In the genomic region with DNA sequence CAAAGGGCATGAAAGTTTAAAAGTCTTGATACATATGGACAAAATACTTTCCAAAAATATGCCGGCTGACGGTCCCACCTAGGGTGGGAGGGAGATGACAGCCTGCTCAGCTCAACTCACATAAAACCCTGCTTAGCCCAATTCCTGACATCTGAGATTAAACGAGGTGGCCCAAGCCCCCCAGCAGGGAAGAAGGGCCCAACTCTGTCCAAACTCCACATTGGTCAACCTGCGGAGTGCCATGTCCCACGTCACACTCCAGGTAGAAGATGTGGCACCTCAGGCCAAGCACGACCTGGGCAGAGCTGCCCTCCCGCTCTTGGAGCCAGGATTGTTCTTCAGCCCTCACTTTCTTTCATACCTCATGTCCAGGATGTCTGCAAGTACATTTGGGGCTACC, we compare ENCODE assay signal across 29 cellular contexts. TPM values are rescaled to one million over a fixed set of nuclear protein-coding genes. Genes with fewer than 3 reads are reported as not detected.
"Had no signal": no experiment of that assay in that cellular context is flagged by ENCODE, and none has a peak within 500 bp of the region (broad histone marks: within the 10 kb centered on the region; RNA-seq: fewer than 3 reads in every experiment).

No MANE protein-coding gene starts in this region.

- FAIRE-seq: endothelial cell of umbilical vein, keratinocyte had no signal

- H3K27ac Mint-ChIP-seq: mesothelial cell of epicardium; nephron progenitor cell; stimulated activated naive B cell treated with anti-CD40 and anti-IgM and Interleukin-4, amounts not matched to agents 10 μg/mL and 1 μg/mL and 100 μg/mL, for 72 hours had no signal

- H3K36me3 ChIP-seq: esophagus muscularis mucosa, lower lobe of right lung, prostate gland, right atrium auricular region, stomach, thyroid gland, vagina had no signal

- H3K27ac ChIP-seq: coronary artery, esophagus muscularis mucosa, foreskin keratinocyte, lower lobe of right lung, prostate gland, right atrium auricular region, stomach, thyroid gland, vagina had no signal

- H3K4me3 ChIP-seq: coronary artery, esophagus muscularis mucosa, lower lobe of right lung, mucosa of descending colon, prostate gland, right atrium auricular region, skin epidermis, stomach, thyroid gland, vagina had no signal

- H3K27me3 ChIP-seq: esophagus muscularis mucosa, foreskin keratinocyte, right atrium auricular region, stomach, thyroid gland, vagina had no signal

- H3K4me1 ChIP-seq: prostate gland had no signal

- H3K4me3 Mint-ChIP-seq: immature natural killer cell; mesothelial cell of epicardium; naive B cell; nephron progenitor cell; stimulated activated naive B cell treated with anti-CD40 and anti-IgM and Interleukin-4, amounts not matched to agents 10 μg/mL and 1 μg/mL and 100 μg/mL, for 72 hours had no signal

- ATAC-seq: foreskin keratinocyte; left ventricle myocardium superior; lower lobe of right lung; mucosa of descending colon; stimulated activated naive B cell treated with anti-CD40 and anti-IgM and Interleukin-4, amounts not matched to agents 10 μg/mL and 1 μg/mL and 100 μg/mL, for 72 hours had no signal

- DNase-seq: dermis blood vessel endothelial cell; effector memory CD4-positive, alpha-beta T cell; foreskin keratinocyte; hypothalamus; immature natural killer cell; left ventricle myocardium superior; lower lobe of right lung; naive B cell; nephron progenitor cell; nucleus accumbens; stimulated activated CD4-positive, alpha-beta T cell treated with anti-CD3 and anti-CD28 coated beads, Interleukin-15, amount 100 ng/mL, for 24 hours; stimulated activated CD4-positive, alpha-beta T cell treated with anti-CD3 and anti-CD28 coated beads, Interleukin-2, amount 100 ng/mL, for 48 hours; stimulated activated naive B cell treated with anti-CD40 and anti-IgM and Interleukin-4, amounts not matched to agents 10 μg/mL and 1 μg/mL and 100 μg/mL, for 72 hours; stomach; thyroid gland; trophoblast cell had no signal

- H3K9me3 Mint-ChIP-seq: immature natural killer cell; mesothelial cell of epicardium; nephron progenitor cell; stimulated activated naive B cell treated with anti-CD40 and anti-IgM and Interleukin-4, amounts not matched to agents 10 μg/mL and 1 μg/mL and 100 μg/mL, for 72 hours had no signal

- H3K9me3 ChIP-seq: esophagus muscularis mucosa, lower lobe of right lung, mucosa of descending colon, prostate gland, right atrium auricular region, stomach, thyroid gland, vagina had no signal

- H3K36me3 Mint-ChIP-seq: mesothelial cell of epicardium; naive B cell; stimulated activated naive B cell treated with anti-CD40 and anti-IgM and Interleukin-4, amounts not matched to agents 10 μg/mL and 1 μg/mL and 100 μg/mL, for 72 hours had no signal

RNA-seq across cellular contexts. Expression of gene FGD2, which starts 48.2 kb away (rescaled TPM):
- total RNA-seq: dermis blood vessel endothelial cell, endothelial cell of umbilical vein, epithelial cell of proximal tubule, fibroblast of lung, mesothelial cell of epicardium, osteocyte had no signal
- polyA plus RNA-seq: endothelial cell of umbilical vein, fibroblast of lung had no signal
